ENCODE assay signal across 8 cellular contexts in the genomic region with DNA sequence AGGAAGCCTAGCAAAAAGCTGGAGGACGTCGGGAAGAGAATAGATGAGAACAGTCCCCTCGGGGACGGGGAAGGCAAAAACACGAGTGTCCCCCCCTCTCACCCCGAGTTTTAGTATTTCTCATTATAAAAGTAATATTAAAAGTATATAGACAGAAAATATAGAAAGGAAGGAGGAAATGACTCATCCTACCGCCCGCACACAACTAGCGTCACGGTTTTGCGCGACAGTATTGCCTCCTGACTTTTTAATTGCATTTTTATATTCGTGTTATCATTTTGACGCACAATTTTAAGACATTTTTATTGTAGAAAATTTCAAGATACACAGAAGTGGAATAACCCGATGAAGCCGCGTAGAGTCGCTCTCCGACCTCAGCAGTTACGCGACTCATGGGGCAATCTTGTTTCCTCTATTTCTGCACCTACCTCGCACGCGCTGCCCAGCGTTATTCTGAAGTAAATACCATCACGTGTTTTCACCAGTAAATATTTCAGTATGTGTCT. TPM values are rescaled to one million over a fixed set of nuclear protein-coding genes. Genes with fewer than 3 reads are reported as not detected.
DNase-seq lines count a peak whose midpoint lies in the region; ATAC-seq, FAIRE-seq and TF ChIP-seq lines count a peak whose summit lies in the region.

No MANE protein-coding gene starts in this region.

- in situ Hi-C loops in HAP-1 (cut with MboI; ENCODE audit: low sequenced_read_pairs): no loop called here

- TF ChIP-seq CTCF in foreskin keratinocyte (conservative IDR thresholded peaks at IDR 0.05) (peak; percentile 42), pancreas (IDR thresholded peaks at IDR 0.05) (no peak), upper lobe of right lung (IDR thresholded peaks at IDR 0.05) (peak; percentile 24)

- H3K9me3 ChIP-seq in HAP-1 (no peaks in the 10 kb centered on the region; the same call in 1 of the 2 replicates), pancreas (no peaks in the 10 kb centered on the region), upper lobe of right lung (no peaks in the 10 kb centered on the region)

- no peaks in the 10 kb centered on the region for H3K27me3 ChIP-seq in HAP-1 (ENCODE audit: low read depth)
- no peaks in the 10 kb centered on the region for H3K27me3 ChIP-seq in foreskin keratinocyte
- no peaks in the 10 kb centered on the region for H3K27me3 ChIP-seq in pancreas
- H3K27me3 ChIP-seq in upper lobe of right lung: no peaks in the 10 kb centered on the region

- WGBS in pancreas, 2 donors: 1 to 5% methylated on average over 26 of the region's 26 CpGs

- peak; percentile 54 for DNase-seq in EL
- peak in 1 of 2 experiments; percentile 49 for DNase-seq in HAP-1 (ENCODE audit: low spot score in 2 of 2)
- DNase-seq in NOMO-1 treated with dmso at 0.1 percent for 144 hours (lab: John Stamatoyannopoulos, UW; ENCODE audit: unreplicated experiment): peak; percentile 82
- peak; percentile 24 to 48 for DNase-seq in activated T-helper 1 cell treated with anti-CD3 and anti-CD28 coated beads, Interleukin-2, amount 50 U/mL, for 16 hours (ENCODE audit: low read depth in 1 of 2, low spot score in 1 of 2)
- no peak for DNase-seq in foreskin keratinocyte
- peak in 2 of 6 donors; percentile 50 to 53 for DNase-seq in pancreas
- DNase-seq in upper lobe of right lung: peak; percentile 82
- no peak for DNase-seq in NCI-H1694 treated with DMSO at 0.1 percent for 48 hours (lab: John Stamatoyannopoulos, UW)

- H3K36me3 ChIP-seq in HAP-1 (replicated peaks) (peaks cover 27% of the 10 kb centered on the region), pancreas (no peaks in the 10 kb centered on the region), upper lobe of right lung (peaks cover 9% of the 10 kb centered on the region)

- H3K4me1 ChIP-seq in HAP-1: peaks cover 11% of the 10 kb centered on the region
- no peaks in the 10 kb centered on the region for H3K4me1 ChIP-seq in foreskin keratinocyte
- H3K4me1 ChIP-seq in pancreas: peaks cover 0 to 5% (median 0%) of the 10 kb centered on the region in 3 donors
- H3K4me1 ChIP-seq in upper lobe of right lung: no peaks in the 10 kb centered on the region

- FAIRE-seq in pancreas (lab: Jason Lieb, UNC): peak; percentile 9

- H3K4me3 ChIP-seq in HAP-1 (peak overlapping the region; percentile 93), pancreas (peak overlapping the region; percentile 68 to 87 (median 76)), upper lobe of right lung (peak overlapping the region; percentile 67)

- ATAC-seq in foreskin keratinocyte: no peak
- ATAC-seq in pancreas: peak; percentile 28 to 53 (median 50)
- peak; percentile 35 for ATAC-seq in upper lobe of right lung

- intact Hi-C loops in pancreas (cut with DNase I): no loop called here
- intact Hi-C loops in upper lobe of right lung (cut with DNase I): no loop called here

- H3K27ac ChIP-seq in foreskin keratinocyte: peak overlapping the region; percentile 58
- peak overlapping the region; percentile 88 to 95 (median 92) for H3K27ac ChIP-seq in pancreas
- peak overlapping the region; percentile 93 for H3K27ac ChIP-seq in upper lobe of right lung

RNA-seq across cellular contexts. Expression of a gene that starts 0.7 kb away (rescaled TPM):
- 12.3 and 13.2 TPM in 2 replicates for total RNA-seq in foreskin keratinocyte
- 11.8 and 15.2 TPM in 2 replicates for polyA plus RNA-seq in foreskin keratinocyte
- 10 to 100 TPM in 1 of 6 donors, 1 to 10 TPM in 5; 4.4 to 10.8 (median 6.7) TPM for total RNA-seq in pancreas
- 1 to 10 TPM; 8.5 to 9.3 TPM for polyA plus RNA-seq in pancreas
- total RNA-seq in upper lobe of right lung: 29.4 TPM

RNA-seq across cellular contexts. Expression of a gene that starts 18.9 kb away (rescaled TPM):
- total RNA-seq in foreskin keratinocyte (11.6 and 13.7 TPM in 2 replicates), pancreas (10 to 100 TPM; 11.7 to 15.4 (median 14.7) TPM), upper lobe of right lung (25.7 TPM)
- polyA plus RNA-seq in foreskin keratinocyte (17.8 and 19.6 TPM in 2 replicates), pancreas (10 to 100 TPM; 10.6 to 17.6 TPM)

RNA-seq across cellular contexts. Expression of a gene that starts 28.2 kb away (rescaled TPM):
- total RNA-seq in foreskin keratinocyte (105 and 110 TPM in 2 replicates), pancreas (10 to 100 TPM; 11.3 to 24.1 (median 19.2) TPM), upper lobe of right lung (34.7 TPM)
- polyA plus RNA-seq in foreskin keratinocyte (126 and 127 TPM in 2 replicates), pancreas (10 to 100 TPM; 23.3 to 34.0 TPM)

RNA-seq across cellular contexts. Expression of a gene that starts 28.5 kb away (rescaled TPM):
- total RNA-seq in foreskin keratinocyte (19.1 and 20.7 TPM in 2 replicates), pancreas (10 to 100 TPM; 13.9 to 31.1 (median 20.2) TPM), upper lobe of right lung (52.7 TPM)
- polyA plus RNA-seq in foreskin keratinocyte (12.3 and 12.8 TPM in 2 replicates), pancreas (10 to 100 TPM; 25.9 to 39.7 TPM)

Comparison
In these comparisons a context has a peak if more than half of its experiments do, and no peak if none do; other contexts are left out.
1. DNase-seq: peak in EL (single experiment), NOMO-1 treated with dmso at 0.1 percent for 144 hours (single experiment), activated T-helper 1 cell treated with anti-CD3 and anti-CD28 coated beads, Interleukin-2, amount 50 U/mL, for 16 hours (2 of 2) and upper lobe of right lung (single experiment); none in foreskin keratinocyte (0 of 2) and NCI-H1694 treated with DMSO at 0.1 percent for 48 hours (single experiment).
2. CTCF ChIP-seq: peak in foreskin keratinocyte (single experiment) and upper lobe of right lung (single experiment); none in pancreas (0 of 4).
3. Peak in every context shown above with its lines, with median percentiles within 50 percentile points of each other: H3K4me3 ChIP-seq and H3K27ac ChIP-seq.